9 cellular contexts compared by ENCODE assay signal in genomic region chr2:74648009-74648443, GRCh38. TPM values are rescaled to one million over a fixed set of nuclear protein-coding genes. Genes with fewer than 3 reads are reported as not detected.
A peak's percentile ranks its signal among the peaks of the same experiment; 100 is the strongest.
DNase-seq lines count a peak whose midpoint lies in the region; ATAC-seq and TF ChIP-seq lines count a peak whose summit lies in the region.
"Had no signal": no experiment of that assay in that cellular context is flagged by ENCODE, and none has a peak within 500 bp of the region (broad histone marks: within the 10 kb centered on the region; RNA-seq: fewer than 3 reads in every experiment).

Gene M1AP (minus strand): TSS chr2:74648330. CDS start chr2:74640275, 8,055 bp downstream.

- H3K9me3 ChIP-seq in BE2C (no peaks in the 10 kb centered on the region), adrenal gland (replicated peaks in 1 of 3) (no peaks in the 10 kb centered on the region)

- H3K27me3 Mint-ChIP-seq in activated T-helper 2 cell treated with anti-CD3 and anti-CD28 coated beads, Interferon-gamma antibody, Interleukin-2, Interleukin-4, amounts not matched to agents 10 μg/mL and 5 μg/mL and 100 μg/mL, durations not matched to agents 14 hours and 24 hours and 36 hours (ENCODE audit: low read depth) = peaks cover 33% of the 10 kb centered on the region

- intact Hi-C loops in activated T-helper 2 cell treated with anti-CD3 and anti-CD28 coated beads, Interferon-gamma antibody, Interleukin-2, Interleukin-4, amounts not matched to agents 10 μg/mL and 5 μg/mL and 100 μg/mL, durations not matched to agents 14 hours and 24 hours and 36 hours (cut with micrococcal nuclease) = no loop called here
- intact Hi-C loops in left ventricle myocardium superior (cut with micrococcal nuclease) (no loop called here), adrenal gland (cut with DNase I) (no loop called here)

- no peaks in the 10 kb centered on the region for H3K9me3 Mint-ChIP-seq in activated T-helper 2 cell treated with anti-CD3 and anti-CD28 coated beads, Interferon-gamma antibody, Interleukin-2, Interleukin-4, amounts not matched to agents 10 μg/mL and 5 μg/mL and 100 μg/mL, durations not matched to agents 14 hours and 24 hours and 36 hours

- H3K27ac Mint-ChIP-seq in activated T-helper 2 cell treated with anti-CD3 and anti-CD28 coated beads, Interferon-gamma antibody, Interleukin-2, Interleukin-4, amounts not matched to agents 10 μg/mL and 5 μg/mL and 100 μg/mL, durations not matched to agents 14 hours and 24 hours and 36 hours = no peak within 1 kb of the TSS

- H3K36me3 Mint-ChIP-seq in activated T-helper 2 cell treated with anti-CD3 and anti-CD28 coated beads, Interferon-gamma antibody, Interleukin-2, Interleukin-4, amounts not matched to agents 10 μg/mL and 5 μg/mL and 100 μg/mL, durations not matched to agents 14 hours and 24 hours and 36 hours (ENCODE audit: low read depth) = no peaks in the 10 kb centered on the region

- H3K4me1 ChIP-seq in BE2C (no peaks in the 10 kb centered on the region), adrenal gland (replicated peaks in 1 of 2) (no peaks in the 10 kb centered on the region)

- 8 to 51% (median 12%) methylated on average over 3 to 45 of the region's 45 CpGs for WGBS in adrenal gland, 4 donors

- ATAC-seq in GM21526 (IDR thresholded peaks at IDR 0.05; ENCODE audit: low FRiP score, unreplicated experiment) (peak; percentile 55), left ventricle myocardium superior (peak; percentile 41), GM21360 (IDR thresholded peaks at IDR 0.05; ENCODE audit: unreplicated experiment) (no peak)

- H3K27me3 ChIP-seq in BE2C = no peaks in the 10 kb centered on the region
- peaks cover 13% of the 10 kb centered on the region for H3K27me3 ChIP-seq in adrenal gland

- no peak for TF ChIP-seq POLR2A in adrenal gland (IDR thresholded peaks at IDR 0.05)

- H3K36me3 ChIP-seq in BE2C (no peaks in the 10 kb centered on the region), adrenal gland (replicated peaks in 1 of 2) (no peaks in the 10 kb centered on the region)

- TF ChIP-seq CTCF in BE2C (IDR thresholded peaks at IDR 0.05; ENCODE audit: low read depth, low read length) = no peak
- no peak for TF ChIP-seq CTCF in adrenal gland (IDR thresholded peaks at IDR 0.05)

- H3K4me3 Mint-ChIP-seq in activated T-helper 2 cell treated with anti-CD3 and anti-CD28 coated beads, Interferon-gamma antibody, Interleukin-2, Interleukin-4, amounts not matched to agents 10 μg/mL and 5 μg/mL and 100 μg/mL, durations not matched to agents 14 hours and 24 hours and 36 hours (ENCODE audit: low read depth) = peak within 1 kb of the TSS; percentile 9

- no peak for DNase-seq in activated T-helper 2 cell treated with anti-CD3 and anti-CD28 coated beads, Interferon-gamma antibody, Interleukin-2, Interleukin-4, amounts not matched to agents 10 μg/mL and 5 μg/mL and 100 μg/mL, durations not matched to agents 14 hours and 24 hours and 36 hours (ENCODE audit: low spot score)
- DNase-seq in left ventricle myocardium superior = no peak
- DNase-seq in retina = peak; percentile 44
- DNase-seq in BE2C = no peak
- no peak for DNase-seq in adrenal gland
- no peak for DNase-seq in kidney glomerular epithelial cell (lab: John Stamatoyannopoulos, UW)

- no peak within 1 kb of the TSS for H3K27ac ChIP-seq in adrenal gland
- H3K27ac ChIP-seq: RWPE1 had no signal

- H3K4me3 ChIP-seq in BE2C (ENCODE audit: low read depth, low read length) (no peak within 1 kb of the TSS), adrenal gland (peak within 1 kb of the TSS in 1 of 4 donors; percentile 37)

- peaks cover 9% of the 10 kb centered on the region for H3K4me1 Mint-ChIP-seq in activated T-helper 2 cell treated with anti-CD3 and anti-CD28 coated beads, Interferon-gamma antibody, Interleukin-2, Interleukin-4, amounts not matched to agents 10 μg/mL and 5 μg/mL and 100 μg/mL, durations not matched to agents 14 hours and 24 hours and 36 hours (ENCODE audit: low read depth)

RNA-seq across cellular contexts. Expression of gene M1AP, which starts in this region (rescaled TPM):
- total RNA-seq in activated T-helper 2 cell treated with anti-CD3 and anti-CD28 coated beads, Interferon-gamma antibody, Interleukin-2, Interleukin-4, amounts not matched to agents 10 μg/mL and 5 μg/mL and 100 μg/mL, durations not matched to agents 14 hours and 24 hours and 36 hours = not detected in 2 replicates
- total RNA-seq in left ventricle myocardium superior = not detected
- not detected for polyA plus RNA-seq in BE2C (2012; ENCODE audit: insufficient read depth, insufficient read length, low read depth)
- total RNA-seq in adrenal gland = 1 to 10 TPM in 1 of 8 donors, under 1 TPM in 6, not detected in 1; 0.47 to 2.2 (median 0.81) TPM
- polyA plus RNA-seq in adrenal gland = 1 to 10 TPM in 1 of 3 donors, under 1 TPM in 2; 0.55 to 1.3 (median 0.84) TPM

Comparison
In these comparisons a context has a peak if more than half of its experiments do, and no peak if none do; other contexts are left out.
1. Peak in ATAC-seq in left ventricle myocardium superior; RNA of the gene not detected or under 1 TPM.